ENCODE assay signal across 24 cellular contexts in the genomic region with DNA sequence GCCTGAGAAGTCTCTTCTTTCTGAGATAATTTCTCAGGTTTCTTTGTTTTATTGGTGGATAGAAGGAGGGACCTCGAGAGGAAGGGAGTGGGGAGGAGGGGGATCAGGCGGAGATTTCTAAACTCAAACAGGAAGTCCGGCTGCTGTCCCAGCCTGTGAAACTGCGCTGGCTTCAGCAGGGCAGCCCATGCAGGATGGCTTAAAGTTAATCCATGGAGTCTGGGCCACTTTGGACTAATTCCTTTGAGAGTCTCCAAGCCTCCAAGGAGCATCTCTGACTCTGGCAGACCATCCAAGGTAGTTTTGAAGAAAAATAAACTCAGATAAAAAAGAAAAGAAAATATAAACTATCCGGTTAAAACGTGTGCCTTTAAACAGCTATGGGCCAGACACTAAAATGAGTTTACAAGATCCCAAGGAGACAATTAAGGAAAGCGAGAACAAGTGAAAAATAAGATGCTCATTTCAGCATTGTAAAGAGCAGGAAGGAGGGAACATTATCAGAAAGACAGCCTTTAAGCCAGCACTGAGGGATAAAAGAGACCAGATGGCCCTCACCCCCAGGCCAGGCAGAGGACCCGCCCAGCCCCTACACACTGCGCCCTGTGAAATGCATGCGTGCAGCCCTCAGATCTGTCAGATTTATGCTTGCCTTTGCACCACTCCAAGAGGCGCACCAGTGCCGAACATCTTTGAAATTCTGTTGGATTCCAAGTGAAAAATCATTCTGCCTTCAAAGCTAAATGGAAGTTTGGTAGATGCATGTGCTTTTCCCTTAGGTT.
DNase-seq lines count a peak whose midpoint lies in the region; ATAC-seq and TF ChIP-seq lines count a peak whose summit lies in the region.
"Had no signal": no experiment of that assay in that cellular context is flagged by ENCODE, and none has a peak within 500 bp of the region (broad histone marks: within the 10 kb centered on the region; RNA-seq: fewer than 3 reads in every experiment).

No MANE protein-coding gene starts in this region.

- no peaks in the 10 kb centered on the region for H4K20me1 ChIP-seq in DND-41 (ENCODE audit: insufficient read depth, low read length)

- H3K27me3 ChIP-seq in BE2C, result peaks cover 5% of the 10 kb centered on the region; the same call in 1 of the 2 replicates
- H3K27me3 ChIP-seq in DND-41 (ENCODE audit: insufficient read depth, low read length, poor library complexity), result no peaks in the 10 kb centered on the region
- H3K27me3 ChIP-seq in transverse colon, result no peaks in the 10 kb centered on the region
- H3K27me3 ChIP-seq: left lung, SJSA1, thyroid gland had no signal

- DNase-seq in BE2C (peak; percentile 38), DND-41 (peak; percentile 21), islet precursor cell (peak; percentile 62), GM20000 (ENCODE audit: low spot score) (no peak), occipital lobe (lab: John Stamatoyannopoulos, UW) (no peak), transverse colon (no peak)
- DNase-seq: activated CD4-positive, alpha-beta T cell treated with anti-CD3 and anti-CD28 coated beads, Interleukin-2, amount 50 U/mL, for 48 hours; activated gamma-delta T cell; activated T-cell treated with anti-CD3 and anti-CD28 coated beads for 4 hours; caudate nucleus; CD8-positive, alpha-beta T cell; dermis blood vessel endothelial cell; DMS79 treated with DMSO at 0.1 percent for 48 hours; HFFc6; left lung; natural killer cell; NCI-H187; stimulated activated naive B cell treated with anti-CD40 and anti-IgM and Interleukin-4, amounts not matched to agents 10 μg/mL and 1 μg/mL and 100 μg/mL, for 72 hours; thyroid gland had no signal

- no peak for TF ChIP-seq POLR2A in transverse colon (IDR thresholded peaks at IDR 0.05)

- no peaks in the 10 kb centered on the region for H3K9me3 ChIP-seq in BE2C
- no peaks in the 10 kb centered on the region for H3K9me3 ChIP-seq in DND-41 (ENCODE audit: insufficient read depth, low read length, severe bottlenecking)
- H3K9me3 ChIP-seq in transverse colon, result no peaks in the 10 kb centered on the region
- H3K9me3 ChIP-seq: prostate gland, SJSA1, thyroid gland had no signal

- 65 to 68% methylated on average over 3 to 12 of the region's 12 CpGs for WGBS in transverse colon (ENCODE audit: low coverage in 1 of 2), 2 donors

- TF ChIP-seq EP300 in transverse colon (IDR thresholded peaks at IDR 0.05; ENCODE audit: low read depth), result no peak

- H2AFZ ChIP-seq in DND-41 (ENCODE audit: low read depth, low read length), result 0 out of 2 replicates have a peak overlapping the region, but pooled peaks have one; percentile 27

- TF ChIP-seq CTCF in BE2C (IDR thresholded peaks at IDR 0.05; ENCODE audit: low read depth, low read length) (no peak), DND-41 (IDR thresholded peaks at IDR 0.05; ENCODE audit: borderline replicate concordance, extremely low read depth, low read length, poor library complexity, severe bottlenecking) (no peak), GM20000 (IDR thresholded peaks at IDR 0.05; ENCODE audit: extremely low read depth, missing control alignments) (no peak), transverse colon (IDR thresholded peaks at IDR 0.05) (no peak)

- H3K27ac ChIP-seq in DND-41 (ENCODE audit: low read length) (peak overlapping the region; percentile 68), transverse colon (no peak overlapping the region)
- H3K27ac ChIP-seq: left lung, prostate gland, SJSA1, thyroid gland, VCaP had no signal

- H3K4me1 ChIP-seq in BE2C, result no peaks in the 10 kb centered on the region
- peaks cover 52% of the 10 kb centered on the region for H3K4me1 ChIP-seq in DND-41 (ENCODE audit: insufficient read depth, low read length)
- H3K4me1 ChIP-seq in transverse colon, result peaks cover 0 to 5% (median 0%) of the 10 kb centered on the region in 4 donors
- H3K4me1 ChIP-seq: prostate gland, SJSA1 had no signal

- no peaks in the 10 kb centered on the region for H3K79me2 ChIP-seq in DND-41 (ENCODE audit: insufficient read depth, low read length)

- no peaks in the 10 kb centered on the region for H3K36me3 ChIP-seq in BE2C
- H3K36me3 ChIP-seq in DND-41 (ENCODE audit: insufficient read depth, low read length), result no peaks in the 10 kb centered on the region
- H3K36me3 ChIP-seq in transverse colon, result no peaks in the 10 kb centered on the region
- H3K36me3 ChIP-seq: left lung, prostate gland, SJSA1, thyroid gland had no signal

- in situ Hi-C loops in transverse colon (cut with MboI; ENCODE audit: low pct_ligation_motif_present in 1 of 4, low pct_unique_long_range_greater_than_20kb in 1 of 4, low sequenced_read_pairs in 3 of 4), result no loop called here

- no peak overlapping the region for H3K4me3 ChIP-seq in BE2C (ENCODE audit: low read depth, low read length)
- H3K4me3 ChIP-seq in DND-41 (ENCODE audit: low read depth in 1 of 2, low read length in 2 of 2), result no peak overlapping the region
- H3K4me3 ChIP-seq in transverse colon, result no peak overlapping the region
- H3K4me3 ChIP-seq: left lung, prostate gland, SJSA1, thyroid gland had no signal

- ATAC-seq in DND-41 (ENCODE audit: insufficient read depth, low read depth) (no peak), SK-N-SH treated with all-trans-retinoic acid at 6 μM for 48 hours (peak; percentile 56; the same call in 1 of the 3 replicates), HG03159 (IDR thresholded peaks at IDR 0.05; ENCODE audit: unreplicated experiment) (no peak)
- ATAC-seq: CD8-positive, alpha-beta T cell; left lung had no signal

- peak overlapping the region; percentile 72 for H3K4me2 ChIP-seq in DND-41 (ENCODE audit: insufficient read depth, low read length)

- intact Hi-C loops in transverse colon (cut with DNase I; ENCODE audit: low total_unique reads), result no loop called here

- peak overlapping the region; percentile 41 for H3K9ac ChIP-seq in DND-41 (ENCODE audit: low read depth, low read length)

TF ChIP-seq in SK-N-SH treated with all-trans-retinoic acid at 6 μM for 48 hours, 23 proteins besides CTCF, POLR2A, EP300 and RAD21:
- TF ChIP-seq TOX (CRISPR knock-in tag; IDR thresholded peaks at IDR 0.05; ENCODE audit: borderline replicate concordance) (no peak), ZFP30 (CRISPR knock-in tag; IDR thresholded peaks at IDR 0.05) (no peak), ZNF70 (CRISPR knock-in tag; IDR thresholded peaks at IDR 0.05) (no peak), ZNF8 (CRISPR knock-in tag; IDR thresholded peaks at IDR 0.05) (no peak), CSDC2 (CRISPR knock-in tag; IDR thresholded peaks at IDR 0.05) (no peak), TCF4 (CRISPR knock-in tag; IDR thresholded peaks at IDR 0.05; ENCODE audit: borderline replicate concordance) (no peak), ESRRG (CRISPR knock-in tag; IDR thresholded peaks at IDR 0.05) (no peak), ZFP3 (CRISPR knock-in tag; IDR thresholded peaks at IDR 0.05) (no peak), ZNF565 (CRISPR knock-in tag; conservative IDR thresholded peaks at IDR 0.05; ENCODE audit: low read depth) (no peak)
- TF ChIP-seq, protein P1, sequence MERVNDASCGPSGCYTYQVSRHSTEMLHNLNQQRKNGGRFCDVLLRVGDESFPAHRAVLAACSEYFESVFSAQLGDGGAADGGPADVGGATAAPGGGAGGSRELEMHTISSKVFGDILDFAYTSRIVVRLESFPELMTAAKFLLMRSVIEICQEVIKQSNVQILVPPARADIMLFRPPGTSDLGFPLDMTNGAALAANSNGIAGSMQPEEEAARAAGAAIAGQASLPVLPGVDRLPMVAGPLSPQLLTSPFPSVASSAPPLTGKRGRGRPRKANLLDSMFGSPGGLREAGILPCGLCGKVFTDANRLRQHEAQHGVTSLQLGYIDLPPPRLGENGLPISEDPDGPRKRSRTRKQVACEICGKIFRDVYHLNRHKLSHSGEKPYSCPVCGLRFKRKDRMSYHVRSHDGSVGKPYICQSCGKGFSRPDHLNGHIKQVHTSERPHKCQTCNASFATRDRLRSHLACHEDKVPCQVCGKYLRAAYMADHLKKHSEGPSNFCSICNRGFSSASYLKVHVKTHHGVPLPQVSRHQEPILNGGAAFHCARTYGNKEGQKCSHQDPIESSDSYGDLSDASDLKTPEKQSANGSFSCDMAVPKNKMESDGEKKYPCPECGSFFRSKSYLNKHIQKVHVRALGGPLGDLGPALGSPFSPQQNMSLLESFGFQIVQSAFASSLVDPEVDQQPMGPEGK (CRISPR knock-in tag; IDR thresholded peaks at IDR 0.05; ENCODE audit: borderline replicate concordance), result no peak
- TF ChIP-seq, protein P2, sequence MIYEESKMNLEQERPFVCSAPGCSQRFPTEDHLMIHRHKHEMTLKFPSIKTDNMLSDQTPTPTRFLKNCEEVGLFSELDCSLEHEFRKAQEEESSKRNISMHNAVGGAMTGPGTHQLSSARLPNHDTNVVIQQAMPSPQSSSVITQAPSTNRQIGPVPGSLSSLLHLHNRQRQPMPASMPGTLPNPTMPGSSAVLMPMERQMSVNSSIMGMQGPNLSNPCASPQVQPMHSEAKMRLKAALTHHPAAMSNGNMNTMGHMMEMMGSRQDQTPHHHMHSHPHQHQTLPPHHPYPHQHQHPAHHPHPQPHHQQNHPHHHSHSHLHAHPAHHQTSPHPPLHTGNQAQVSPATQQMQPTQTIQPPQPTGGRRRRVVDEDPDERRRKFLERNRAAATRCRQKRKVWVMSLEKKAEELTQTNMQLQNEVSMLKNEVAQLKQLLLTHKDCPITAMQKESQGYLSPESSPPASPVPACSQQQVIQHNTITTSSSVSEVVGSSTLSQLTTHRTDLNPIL (CRISPR knock-in tag; IDR thresholded peaks at IDR 0.05; ENCODE audit: low read depth), result no peak

Comparison
In these comparisons a context has a peak if more than half of its experiments do, and no peak if none do; other contexts are left out.
1. DNase-seq: peak in BE2C (single experiment), DND-41 (single experiment) and islet precursor cell (single experiment); none in GM20000 (single experiment), occipital lobe (single experiment) and transverse colon (single experiment).